In genomic region chr12:69905801-69906200, GRCh38 we compare ENCODE assay signal across 18 cellular contexts.
DNase-seq lines count a peak whose midpoint lies in the region; FAIRE-seq and TF ChIP-seq lines count a peak whose summit lies in the region.
"Had no signal": no experiment of that assay in that cellular context is flagged by ENCODE, and none has a peak within 500 bp of the region (broad histone marks: within the 10 kb centered on the region; RNA-seq: fewer than 3 reads in every experiment).

No MANE protein-coding gene starts in this region.

- H2AFZ ChIP-seq in OCI-LY1 (ENCODE audit: low read length) (no peak overlapping the region), astrocyte (ENCODE audit: low read depth, low read length) (no peak overlapping the region)

- no peak for TF ChIP-seq CTCF in AG10803 (conservative IDR thresholded peaks at IDR 0.05; ENCODE audit: low read length)
- no peak for TF ChIP-seq CTCF in OCI-LY1 (IDR thresholded peaks at IDR 0.05; ENCODE audit: low read length)
- no peak for TF ChIP-seq CTCF in astrocyte (IDR thresholded peaks at IDR 0.05; ENCODE audit: insufficient read depth, low read depth, low read length)
- no peak for TF ChIP-seq CTCF in colonic mucosa (IDR thresholded peaks at IDR 0.05)

- H3K27me3 ChIP-seq in OCI-LY1 (ENCODE audit: insufficient read depth, low read length) (no peaks in the 10 kb centered on the region), astrocyte (ENCODE audit: insufficient read depth, low read length) (no peaks in the 10 kb centered on the region), colonic mucosa (no peaks in the 10 kb centered on the region)
- no peaks in the 10 kb centered on the region for H3K27me3 ChIP-seq in effector memory CD4-positive, alpha-beta T cell (replicated peaks; ENCODE audit: control insufficient read depth, insufficient read depth, low read length, poor library complexity, severe bottlenecking)

- H3K4me3 Mint-ChIP-seq in astrocyte (ENCODE audit: unreplicated experiment) = no peak overlapping the region
- H3K4me3 Mint-ChIP-seq: CD4-positive, alpha-beta memory T cell; HFFc6 had no signal

- no peaks in the 10 kb centered on the region for H3K9me2 ChIP-seq in OCI-LY1 (ENCODE audit: low read depth, low read length)

- no peaks in the 10 kb centered on the region for H4K20me1 ChIP-seq in OCI-LY1 (ENCODE audit: insufficient read depth, low read length)
- no peaks in the 10 kb centered on the region for H4K20me1 ChIP-seq in astrocyte (ENCODE audit: insufficient read depth, low read length)

- peak; percentile 51 for DNase-seq in AG10803 (ENCODE audit: low read depth)
- peak; percentile 16 for DNase-seq in GM03348 (ENCODE audit: low spot score)
- DNase-seq in astrocyte (ENCODE audit: low read depth) = no peak
- no peak for DNase-seq in colonic mucosa
- DNase-seq in effector memory CD4-positive, alpha-beta T cell = no peak
- DNase-seq in NCI-H2227 (lab: John Stamatoyannopoulos, UW; ENCODE audit: unreplicated experiment) = no peak
- DNase-seq in NCI-H774 (lab: John Stamatoyannopoulos, UW) = no peak
- DNase-seq: AML-193; CD4-positive, alpha-beta memory T cell; DMS79; EL; HCEC 1CT; HFFc6; IMR-90 had no signal

- H3K27ac ChIP-seq in OCI-LY1 (ENCODE audit: low read depth, low read length, poor library complexity, severe bottlenecking) (peak overlapping the region; percentile 98), astrocyte (ENCODE audit: low read depth, low read length) (no peak overlapping the region), colonic mucosa (no peak overlapping the region)
- no peak overlapping the region for H3K27ac ChIP-seq in effector memory CD4-positive, alpha-beta T cell (ENCODE audit: insufficient read depth, low read length, poor library complexity, severe bottlenecking)
- H3K27ac ChIP-seq: 22Rv1, C4-2B had no signal

- H3K79me2 ChIP-seq in OCI-LY1 (ENCODE audit: insufficient read depth, low read length) (no peaks in the 10 kb centered on the region), astrocyte (ENCODE audit: insufficient read depth, low read length) (no peaks in the 10 kb centered on the region)

- H3K4me2 ChIP-seq in OCI-LY1 (ENCODE audit: low read length) (peak overlapping the region; percentile 58), astrocyte (ENCODE audit: low read length) (no peak overlapping the region)

- FAIRE-seq in astrocyte (lab: Jason Lieb, UNC) = no peak
- FAIRE-seq: G401.6 had no signal

- H3K9me3 Mint-ChIP-seq in astrocyte (ENCODE audit: unreplicated experiment) = no peaks in the 10 kb centered on the region
- H3K9me3 Mint-ChIP-seq: CD4-positive, alpha-beta memory T cell; HFFc6 had no signal

- intact Hi-C loops in colonic mucosa (cut with DNase I) = no loop called here

- no peaks in the 10 kb centered on the region for H3K36me3 Mint-ChIP-seq in astrocyte (ENCODE audit: low read depth, unreplicated experiment)
- H3K36me3 Mint-ChIP-seq: CD4-positive, alpha-beta memory T cell had no signal

- H3K27me3 Mint-ChIP-seq in astrocyte (ENCODE audit: low read depth, unreplicated experiment) = no peaks in the 10 kb centered on the region

- peaks cover 5% of the 10 kb centered on the region; the same call in 1 of the 2 replicates for H3F3A ChIP-seq in OCI-LY1 (ENCODE audit: insufficient read depth, low read length)

- peak overlapping the region; percentile 56 for H3K27ac Mint-ChIP-seq in astrocyte (ENCODE audit: unreplicated experiment)
- H3K27ac Mint-ChIP-seq: CD4-positive, alpha-beta memory T cell had no signal

- H3K4me1 ChIP-seq in OCI-LY1 (ENCODE audit: insufficient read depth, low read length, severe bottlenecking) (peaks cover 98% of the 10 kb centered on the region), astrocyte (ENCODE audit: insufficient read depth, low read length) (no peaks in the 10 kb centered on the region), colonic mucosa (no peaks in the 10 kb centered on the region)
- H3K4me1 ChIP-seq in effector memory CD4-positive, alpha-beta T cell (ENCODE audit: control insufficient read depth, insufficient read depth, low read length, poor library complexity, severe bottlenecking) = no peaks in the 10 kb centered on the region

- H3K4me3 ChIP-seq in AG10803 (ENCODE audit: low read length) (no peak overlapping the region), OCI-LY1 (ENCODE audit: low read depth, low read length, poor library complexity, severe bottlenecking) (peak overlapping the region; percentile 35), astrocyte (ENCODE audit: insufficient read depth, low read depth, low read length) (no peak overlapping the region), colonic mucosa (no peak overlapping the region)
- H3K4me3 ChIP-seq in effector memory CD4-positive, alpha-beta T cell (ENCODE audit: insufficient read depth, low read depth, low read length, poor library complexity, severe bottlenecking) = no peak overlapping the region

- no peaks in the 10 kb centered on the region for H3K9me3 ChIP-seq in OCI-LY1 (ENCODE audit: low read length)
- no peaks in the 10 kb centered on the region for H3K9me3 ChIP-seq in astrocyte (ENCODE audit: insufficient read depth, low read depth, low read length)
- H3K9me3 ChIP-seq in colonic mucosa = no peaks in the 10 kb centered on the region
- no peaks in the 10 kb centered on the region for H3K9me3 ChIP-seq in effector memory CD4-positive, alpha-beta T cell (ENCODE audit: control insufficient read depth, low read length)

- H3K9ac ChIP-seq in OCI-LY1 (ENCODE audit: low read length) = peak overlapping the region; percentile 68
- no peak overlapping the region for H3K9ac ChIP-seq in astrocyte (ENCODE audit: low read length)
- no peak overlapping the region for H3K9ac ChIP-seq in colonic mucosa (ENCODE audit: low read depth in 2 of 2, low read length in 2 of 2)

- H3K36me3 ChIP-seq in OCI-LY1 (ENCODE audit: insufficient read depth, low read length) = no peaks in the 10 kb centered on the region
- no peaks in the 10 kb centered on the region for H3K36me3 ChIP-seq in astrocyte (ENCODE audit: insufficient read depth, low read length)
- no peaks in the 10 kb centered on the region for H3K36me3 ChIP-seq in colonic mucosa
- H3K36me3 ChIP-seq in effector memory CD4-positive, alpha-beta T cell (ENCODE audit: control insufficient read depth, insufficient read depth, low read length) = no peaks in the 10 kb centered on the region

- peaks cover 42% of the 10 kb centered on the region for H3K4me1 Mint-ChIP-seq in astrocyte (ENCODE audit: low read depth, unreplicated experiment)
- H3K4me1 Mint-ChIP-seq: CD4-positive, alpha-beta memory T cell had no signal

Comparison
In these comparisons a context has a peak if more than half of its experiments do, and no peak if none do; other contexts are left out.
1. DNase-seq: peak in AG10803 (single experiment) and GM03348 (single experiment); none in astrocyte (single experiment), colonic mucosa (single experiment), effector memory CD4-positive, alpha-beta T cell (0 of 3), NCI-H2227 (single experiment) and NCI-H774 (single experiment).